In genomic region chr3:123138819-123139517, GRCh38 we compare ENCODE assay signal across 1 cellular context.
TF ChIP-seq lines count a peak whose summit lies in the region.

No MANE protein-coding gene starts in this region.

TF ChIP-seq in SK-N-SH treated with all-trans-retinoic acid at 6 μM for 48 hours, 23 proteins besides CTCF, POLR2A, EP300 and RAD21 (continued from another document):
- TF ChIP-seq PATZ1 (CRISPR knock-in tag; IDR thresholded peaks at IDR 0.05; ENCODE audit: borderline replicate concordance), result 0 out of 2 replicates have a peak, but pooled peaks have one; percentile 41
- no peak for TF ChIP-seq OSR1 (CRISPR knock-in tag; IDR thresholded peaks at IDR 0.05)
- peak; percentile 64; the same call in 1 of the 2 replicates for TF ChIP-seq ZFP3 (CRISPR knock-in tag; IDR thresholded peaks at IDR 0.05)
- TF ChIP-seq RARB (CRISPR knock-in tag; IDR thresholded peaks at IDR 0.05), result no peak
- TF ChIP-seq CSRNP3 (CRISPR knock-in tag; IDR thresholded peaks at IDR 0.05), result peak; percentile 14; the same call in 1 of the 2 replicates
- TF ChIP-seq ZNF70 (CRISPR knock-in tag; IDR thresholded peaks at IDR 0.05), result 0 out of 2 replicates have a peak, but pooled peaks have one; percentile 28
- 0 out of 2 replicates have a peak, but pooled peaks have one; percentile 19 for TF ChIP-seq GLIS3 (CRISPR knock-in tag; IDR thresholded peaks at IDR 0.05)
